Comparison of ENCODE assay signal across 22 cellular contexts in the genomic region with DNA sequence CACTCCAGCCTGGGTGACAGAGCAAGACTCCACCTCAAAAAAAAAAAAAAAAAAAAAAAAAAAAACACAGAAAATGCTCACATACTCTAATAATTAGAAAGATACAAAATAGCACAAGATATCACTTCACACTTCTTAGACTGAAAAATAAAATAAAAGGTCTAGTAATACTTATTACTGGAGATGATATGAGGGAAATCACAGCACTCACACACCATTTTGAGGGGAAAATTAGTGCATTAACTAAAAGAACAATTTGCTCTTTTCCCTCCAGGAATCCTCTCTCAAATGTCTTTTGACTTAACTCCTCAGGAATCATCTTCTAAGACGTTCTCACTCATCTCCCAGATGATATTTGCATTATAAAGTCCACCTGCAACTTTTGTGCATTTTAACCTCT.
"Had no signal": no experiment of that assay in that cellular context is flagged by ENCODE, and none has a peak within 500 bp of the region (broad histone marks: within the 10 kb centered on the region; RNA-seq: fewer than 3 reads in every experiment).

No MANE protein-coding gene starts in this region.

- H3K4me1 ChIP-seq: spleen, testis, tibial nerve, upper lobe of right lung, vagina had no signal

- H3K36me3 ChIP-seq: esophagus squamous epithelium, neutrophil, spleen, tibial nerve, upper lobe of right lung, vagina had no signal

- H3K9me3 Mint-ChIP-seq: dendritic cell treated with granulocyte-macrophage colony-stimulating factor and Interleukin-4, amounts not matched to agents 40 ng/mL and 50 ng/mL, for 4 days; effector memory CD8-positive, alpha-beta T cell had no signal

- H3K27ac ChIP-seq: neutrophil, spleen, testis, tibial nerve, upper lobe of right lung, vagina had no signal

- ATAC-seq: effector memory CD8-positive, alpha-beta T cell; left colon; left ventricle myocardium superior; sciatic nerve; stimulated activated naive B cell treated with anti-CD40 and anti-IgM and Interleukin-4, amounts not matched to agents 10 μg/mL and 1 μg/mL and 100 μg/mL, for 72 hours; stimulated activated naive CD8-positive, alpha-beta T cell treated with anti-CD3 and anti-CD28 coated beads, Interleukin-15, amount 100 ng/mL, for 72 hours; upper lobe of right lung had no signal

- H3K9me3 ChIP-seq: esophagus squamous epithelium, neutrophil, testis, upper lobe of right lung, vagina had no signal

- H3K4me3 ChIP-seq: esophagus squamous epithelium, lung, spleen, testis, tibial nerve, upper lobe of right lung, vagina had no signal

- H3K4me3 Mint-ChIP-seq: dendritic cell treated with granulocyte-macrophage colony-stimulating factor and Interleukin-4, amounts not matched to agents 40 ng/mL and 50 ng/mL, for 4 days; effector memory CD8-positive, alpha-beta T cell; immature natural killer cell; naive B cell; stimulated activated naive B cell treated with anti-CD40 and anti-IgM and Interleukin-4, amounts not matched to agents 10 μg/mL and 1 μg/mL and 100 μg/mL, for 72 hours; stimulated activated naive CD8-positive, alpha-beta T cell treated with anti-CD3 and anti-CD28 coated beads, Interleukin-15, amount 100 ng/mL, for 72 hours had no signal

- H3K27me3 Mint-ChIP-seq: dendritic cell treated with granulocyte-macrophage colony-stimulating factor and Interleukin-4, amounts not matched to agents 40 ng/mL and 50 ng/mL, for 4 days; effector memory CD8-positive, alpha-beta T cell; naive B cell; stimulated activated naive B cell treated with anti-CD40 and anti-IgM and Interleukin-4, amounts not matched to agents 10 μg/mL and 1 μg/mL and 100 μg/mL, for 72 hours; stimulated activated naive CD8-positive, alpha-beta T cell treated with anti-CD3 and anti-CD28 coated beads, Interleukin-15, amount 100 ng/mL, for 72 hours had no signal

- H3K36me3 Mint-ChIP-seq: immature natural killer cell; naive B cell; stimulated activated naive B cell treated with anti-CD40 and anti-IgM and Interleukin-4, amounts not matched to agents 10 μg/mL and 1 μg/mL and 100 μg/mL, for 72 hours had no signal

- H3K27ac Mint-ChIP-seq: dendritic cell treated with granulocyte-macrophage colony-stimulating factor and Interleukin-4, amounts not matched to agents 40 ng/mL and 50 ng/mL, for 4 days; effector memory CD8-positive, alpha-beta T cell; immature natural killer cell; naive B cell; stimulated activated naive B cell treated with anti-CD40 and anti-IgM and Interleukin-4, amounts not matched to agents 10 μg/mL and 1 μg/mL and 100 μg/mL, for 72 hours; stimulated activated naive CD8-positive, alpha-beta T cell treated with anti-CD3 and anti-CD28 coated beads, Interleukin-15, amount 100 ng/mL, for 72 hours had no signal

- DNase-seq: effector memory CD8-positive, alpha-beta T cell; esophagus squamous epithelium; foreskin fibroblast; immature natural killer cell; left colon; left ventricle myocardium superior; mesendoderm; naive B cell; spleen; stimulated activated CD4-positive, alpha-beta T cell treated with anti-CD3 and anti-CD28 coated beads, Interleukin-15, amount 100 ng/mL, for 24 hours; stimulated activated CD4-positive, alpha-beta T cell treated with anti-CD3 and anti-CD28 coated beads, Interleukin-1b, Interleukin-23, amount 100 ng/mL, for 48 hours; stimulated activated CD4-positive, alpha-beta T cell treated with anti-CD3 and anti-CD28 coated beads, Interleukin-4, amount 100 ng/mL, for 24 hours; stimulated activated naive B cell treated with anti-CD40 and anti-IgM and Interleukin-4, amounts not matched to agents 10 μg/mL and 1 μg/mL and 100 μg/mL, for 72 hours; stimulated activated naive CD8-positive, alpha-beta T cell treated with anti-CD3 and anti-CD28 coated beads, Interleukin-15, amount 100 ng/mL, for 72 hours; testis; upper lobe of right lung had no signal

- H3K4me1 Mint-ChIP-seq: immature natural killer cell; naive B cell; stimulated activated naive B cell treated with anti-CD40 and anti-IgM and Interleukin-4, amounts not matched to agents 10 μg/mL and 1 μg/mL and 100 μg/mL, for 72 hours; stimulated activated naive CD8-positive, alpha-beta T cell treated with anti-CD3 and anti-CD28 coated beads, Interleukin-15, amount 100 ng/mL, for 72 hours had no signal

- H3K27me3 ChIP-seq: esophagus squamous epithelium, neutrophil, spleen, testis, tibial nerve, upper lobe of right lung, vagina had no signal
